12 cellular contexts compared by ENCODE assay signal in genomic region chr9:131334568-131335105, GRCh38. TPM values are rescaled to one million over a fixed set of nuclear protein-coding genes. Genes with fewer than 3 reads are reported as not detected.
DNase-seq lines count a peak whose midpoint lies in the region; ATAC-seq and TF ChIP-seq lines count a peak whose summit lies in the region.
"Had no signal": no experiment of that assay in that cellular context is flagged by ENCODE, and none has a peak within 500 bp of the region (broad histone marks: within the 10 kb centered on the region; RNA-seq: fewer than 3 reads in every experiment).

No MANE protein-coding gene starts in this region.

- no peaks in the 10 kb centered on the region for H3K36me3 ChIP-seq in osteoblast (ENCODE audit: insufficient read depth, low read length)

- no peaks in the 10 kb centered on the region for H3K9me3 ChIP-seq in osteoblast (ENCODE audit: low read depth, low read length)

- no peaks in the 10 kb centered on the region for H3K4me1 ChIP-seq in osteoblast (ENCODE audit: insufficient read depth, low read length)

- no peak overlapping the region for H3K4me2 ChIP-seq in osteoblast (ENCODE audit: insufficient read depth, low read length)

- no peak overlapping the region for H3K27ac ChIP-seq in osteoblast (ENCODE audit: low read depth, low read length)
- H3K27ac ChIP-seq: C4-2B, epithelial cell of prostate had no signal

- no peaks in the 10 kb centered on the region for H3K79me2 ChIP-seq in osteoblast (ENCODE audit: insufficient read depth, low read length)

- H4K20me1 ChIP-seq in osteoblast (ENCODE audit: insufficient read depth, low read length) = no peaks in the 10 kb centered on the region

- peak overlapping the region; percentile 46 for H2AFZ ChIP-seq in osteoblast (ENCODE audit: low read length)

- H3K27me3 ChIP-seq in osteoblast (ENCODE audit: insufficient read depth, low read length) = no peaks in the 10 kb centered on the region

- no peak for ATAC-seq in GM21526 (IDR thresholded peaks at IDR 0.05; ENCODE audit: low FRiP score, unreplicated experiment)
- no peak for ATAC-seq in HG02840 (IDR thresholded peaks at IDR 0.05; ENCODE audit: low FRiP score, unreplicated experiment)

- DNase-seq in GM03348 (ENCODE audit: low spot score) = peak; percentile 41
- DNase-seq in RPMI8226 = peak; percentile 39
- peak; percentile 19 for DNase-seq in globus pallidus (ENCODE audit: low spot score)
- peak; percentile 94 for DNase-seq in osteoblast (ENCODE audit: insufficient read length, low spot score, missing footprints)
- DNase-seq in activated T-cell treated with anti-CD3 and anti-CD28 coated beads, Interleukin-2, amount 50 U/mL, for 1 hour = no peak
- DNase-seq in NCI-H2107 treated with DMSO at 0.1 percent for 48 hours (lab: John Stamatoyannopoulos, UW; ENCODE audit: unreplicated experiment) = no peak
- DNase-seq: MV-4-11, T1000 had no signal

- H3K4me3 ChIP-seq in osteoblast (ENCODE audit: insufficient read depth, low read length) = no peak overlapping the region

- no peak for TF ChIP-seq CTCF in osteoblast (IDR thresholded peaks at IDR 0.05; ENCODE audit: extremely low read depth, low read depth, low read length)

RNA-seq across cellular contexts. Expression of gene PLPP7, which starts 45.1 kb away (rescaled TPM):
- total RNA-seq in osteoblast = 16.3 and 18.0 TPM in 2 replicates

RNA-seq across cellular contexts. Expression of gene FAM78A, which starts 58.3 kb away (rescaled TPM):
- 0.36 and 0.59 TPM in 2 replicates for total RNA-seq in osteoblast

RNA-seq across cellular contexts. Expression of gene PRRC2B, which starts 59.2 kb away (rescaled TPM):
- 61.6 and 70.9 TPM in 2 replicates for total RNA-seq in osteoblast

Comparison
In these comparisons a context has a peak if more than half of its experiments do, and no peak if none do; other contexts are left out.
1. DNase-seq: peak in GM03348 (single experiment), RPMI8226 (single experiment), globus pallidus (single experiment) and osteoblast (single experiment); none in activated T-cell treated with anti-CD3 and anti-CD28 coated beads, Interleukin-2, amount 50 U/mL, for 1 hour (single experiment) and NCI-H2107 treated with DMSO at 0.1 percent for 48 hours (single experiment).